Comparison of ENCODE assay signal across 8 cellular contexts in genomic region chr2:26035110-26035728, GRCh38. TPM values are rescaled to one million over a fixed set of nuclear protein-coding genes. Genes with fewer than 3 reads are reported as not detected.
DNase-seq lines count a peak whose midpoint lies in the region; TF ChIP-seq lines count a peak whose summit lies in the region.

No MANE protein-coding gene starts in this region.

- H3K27ac Mint-ChIP-seq in T-helper 2 cell treated with Interferon-gamma antibody and Interleukin-4, amounts not matched to agents 5 μg/mL and 100 μg/mL, for 36 hours = peak overlapping the region; percentile 89

- no peak for TF ChIP-seq EP300 in sigmoid colon (IDR thresholded peaks at IDR 0.05)

- H3K27me3 Mint-ChIP-seq in T-helper 2 cell treated with Interferon-gamma antibody and Interleukin-4, amounts not matched to agents 5 μg/mL and 100 μg/mL, for 36 hours (ENCODE audit: low read depth) = no peaks in the 10 kb centered on the region

- peaks cover 19% of the 10 kb centered on the region for H3K36me3 Mint-ChIP-seq in T-helper 2 cell treated with Interferon-gamma antibody and Interleukin-4, amounts not matched to agents 5 μg/mL and 100 μg/mL, for 36 hours (ENCODE audit: low read depth)

- no peaks in the 10 kb centered on the region for H3K9me3 Mint-ChIP-seq in T-helper 2 cell treated with Interferon-gamma antibody and Interleukin-4, amounts not matched to agents 5 μg/mL and 100 μg/mL, for 36 hours

- peak overlapping the region in 3 of 4 donors; percentile 92 to 99 (median 96) for H3K27ac ChIP-seq in sigmoid colon

- peak overlapping the region; percentile 90 to 99 for H3K4me3 ChIP-seq in foreskin fibroblast (ENCODE audit: low read depth in 1 of 2, low read length in 2 of 2)
- H3K4me3 ChIP-seq in sigmoid colon = peak overlapping the region; percentile 77 to 97 (median 96)

- no peak for TF ChIP-seq POLR2A in sigmoid colon (IDR thresholded peaks at IDR 0.05)

- peaks cover 0 to 50% (median 47%) of the 10 kb centered on the region in 4 donors for H3K4me1 ChIP-seq in sigmoid colon

- H3K36me3 ChIP-seq in sigmoid colon = peaks cover 0 to 14% (median 0%) of the 10 kb centered on the region in 4 donors

- DNase-seq in DMS53 (lab: John Stamatoyannopoulos, UW) = peak; percentile 10
- no peak for DNase-seq in DMS53 treated with DMSO at 0.1 percent for 48 hours (lab: John Stamatoyannopoulos, UW; ENCODE audit: unreplicated experiment)
- DNase-seq in T-helper 2 cell treated with Interferon-gamma antibody and Interleukin-4, amounts not matched to agents 5 μg/mL and 100 μg/mL, for 36 hours (ENCODE audit: low spot score) = no peak
- no peak for DNase-seq in foreskin fibroblast
- no peak for DNase-seq in sigmoid colon
- DNase-seq in NCI-H2107 treated with DMSO at 0.1 percent for 48 hours (lab: John Stamatoyannopoulos, UW; ENCODE audit: unreplicated experiment) = no peak
- no peak for DNase-seq in midbrain (lab: John Stamatoyannopoulos, UW)
- no peak for DNase-seq in globus pallidus (ENCODE audit: low spot score)

- H3K27me3 ChIP-seq in sigmoid colon = no peaks in the 10 kb centered on the region

- intact Hi-C loops in sigmoid colon (cut with DNase I) = loop anchor here (2.0 kb wide), 1 partner anchor 44 kb away; no protein-coding TSS in a partner anchor

- peak overlapping the region; percentile 98 for H3K4me3 Mint-ChIP-seq in T-helper 2 cell treated with Interferon-gamma antibody and Interleukin-4, amounts not matched to agents 5 μg/mL and 100 μg/mL, for 36 hours

- no peaks in the 10 kb centered on the region for H3K9me3 ChIP-seq in sigmoid colon

- WGBS in sigmoid colon, 2 donors = 1 to 4% methylated on average over 11 of the region's 11 CpGs

- H3K4me1 Mint-ChIP-seq in T-helper 2 cell treated with Interferon-gamma antibody and Interleukin-4, amounts not matched to agents 5 μg/mL and 100 μg/mL, for 36 hours (ENCODE audit: low read depth) = peaks cover 24% of the 10 kb centered on the region

- TF ChIP-seq CTCF in foreskin fibroblast (IDR thresholded peaks at IDR 0.05; ENCODE audit: low read depth, low read length) = no peak
- no peak for TF ChIP-seq CTCF in sigmoid colon (IDR thresholded peaks at IDR 0.05)

RNA-seq across cellular contexts. Expression of gene RAB10, which starts 1.3 kb away (rescaled TPM):
- 100 to 1,000 TPM in 2 of 4 donors, 10 to 100 TPM in 2; 92.0 to 116 (median 98.9) TPM for total RNA-seq in sigmoid colon
- 10 to 100 TPM; 57.1 to 78.8 (median 67.1) TPM for polyA plus RNA-seq in sigmoid colon

RNA-seq across cellular contexts. Expression of gene KIF3C, which starts 52.9 kb away (rescaled TPM):
- 10 to 100 TPM in 1 of 4 donors, 1 to 10 TPM in 3; 5.7 to 12.5 (median 8.1) TPM for total RNA-seq in sigmoid colon
- 1 to 10 TPM in 2 of 3 donors, under 1 TPM in 1; 0.69 to 3.4 (median 1.8) TPM for polyA plus RNA-seq in sigmoid colon
